8 cellular contexts compared by ENCODE assay signal in the genomic region with DNA sequence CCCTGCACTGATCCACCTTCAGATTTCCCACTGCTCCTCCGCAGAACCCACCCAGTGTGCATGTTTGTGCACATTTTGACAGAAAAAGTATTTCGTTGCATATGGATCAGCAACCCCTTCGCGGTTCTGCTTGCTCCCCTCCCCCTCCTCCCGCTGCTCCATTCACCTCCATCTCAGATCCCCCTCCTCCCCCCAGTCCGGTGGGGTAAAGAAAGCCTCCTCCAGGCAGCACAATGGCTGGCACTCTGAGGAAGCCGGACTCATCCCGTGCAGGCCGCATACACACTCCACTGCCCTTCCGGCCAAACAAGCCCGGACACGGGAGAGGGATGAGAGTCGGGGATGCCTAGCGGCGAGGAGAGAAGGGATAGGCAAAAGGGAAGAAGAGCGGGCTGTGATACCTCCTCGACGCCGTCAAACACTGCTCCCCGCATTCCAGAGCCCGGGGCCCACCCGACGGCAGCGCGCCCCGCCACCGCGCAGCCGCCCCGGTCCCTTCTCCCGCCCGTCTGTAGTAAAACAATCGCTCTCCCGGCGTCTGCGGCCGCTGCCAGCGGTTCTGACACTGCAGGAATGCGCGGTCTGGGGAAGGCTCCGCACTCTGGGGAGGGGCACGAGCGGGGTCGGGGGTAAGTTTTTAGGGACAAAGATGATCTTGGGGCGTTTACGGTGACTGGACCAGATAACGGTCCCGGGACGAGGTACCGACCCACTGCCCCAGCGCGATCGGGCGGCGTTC. TPM values are rescaled to one million over a fixed set of nuclear protein-coding genes. Genes with fewer than 3 reads are reported as not detected.
A peak's percentile ranks its signal among the peaks of the same experiment; 100 is the strongest.
DNase-seq lines count a peak whose midpoint lies in the region; ATAC-seq and TF ChIP-seq lines count a peak whose summit lies in the region.

No MANE protein-coding gene starts in this region.

- H3K36me3 ChIP-seq in ascending aorta (no peaks in the 10 kb centered on the region), parathyroid adenoma (ENCODE audit: control insufficient read depth, insufficient read depth, low read length) (no peaks in the 10 kb centered on the region)

- H3K4me2 ChIP-seq in parathyroid adenoma (ENCODE audit: low read length), result peak overlapping the region; percentile 65

- ATAC-seq in HG03521 (IDR thresholded peaks at IDR 0.05; ENCODE audit: unreplicated experiment) (peak; percentile 10), left ventricle myocardium superior (peak; percentile 75), GM19328 (IDR thresholded peaks at IDR 0.05; ENCODE audit: unreplicated experiment) (no peak), HG03460 (IDR thresholded peaks at IDR 0.05; ENCODE audit: unreplicated experiment) (no peak), HG03571 (IDR thresholded peaks at IDR 0.05; ENCODE audit: unreplicated experiment) (no peak)

- H3K9me3 ChIP-seq in ascending aorta (no peaks in the 10 kb centered on the region), parathyroid adenoma (ENCODE audit: control insufficient read depth, low read length) (no peaks in the 10 kb centered on the region)

- TF ChIP-seq CTCF in ascending aorta (IDR thresholded peaks at IDR 0.05) (no peak), parathyroid adenoma (IDR thresholded peaks at IDR 0.05) (no peak)

- H3K4me3 ChIP-seq in ascending aorta (peak overlapping the region; percentile 63 to 98), parathyroid adenoma (ENCODE audit: low read depth, low read length) (peak overlapping the region; percentile 50)

- H3K4me1 ChIP-seq in ascending aorta (peaks cover 7 to 8% of the 10 kb centered on the region in 2 donors), parathyroid adenoma (no peaks in the 10 kb centered on the region)

- H3K79me2 ChIP-seq in parathyroid adenoma, result no peaks in the 10 kb centered on the region

- H2AFZ ChIP-seq in parathyroid adenoma, result peak overlapping the region; percentile 86

- H3K27ac ChIP-seq in ascending aorta (peak overlapping the region; percentile 80 to 96), parathyroid adenoma (no peak overlapping the region)

- DNase-seq in GM03348 (ENCODE audit: low spot score), result peak; percentile 71
- DNase-seq in ascending aorta (ENCODE audit: low spot score in 2 of 2), result peak in 1 of 2 donors; percentile 72
- DNase-seq in left ventricle myocardium superior, result peak; percentile 55

- H3K9ac ChIP-seq in parathyroid adenoma, result no peak overlapping the region

- no peaks in the 10 kb centered on the region for H3K27me3 ChIP-seq in ascending aorta
- H3K27me3 ChIP-seq in parathyroid adenoma (ENCODE audit: control insufficient read depth, insufficient read depth, low read length), result no peaks in the 10 kb centered on the region

- intact Hi-C loops in ascending aorta (cut with DNase I) (loop anchor here (1.0 to 10.0 kb wide), 4 partner anchors 97 to 390 kb away; partner anchors contain the start of genes HYLS1, PKNOX2, STT3A and TMEM218), left ventricle myocardium superior (cut with micrococcal nuclease) (no loop called here)

RNA-seq across cellular contexts. Expression of gene FEZ1, which starts 0.9 kb away (rescaled TPM):
- 58.4 TPM for total RNA-seq in ascending aorta
- total RNA-seq in left ventricle myocardium superior, result 49.9 TPM

Comparison
In these comparisons a context has a peak if more than half of its experiments do, and no peak if none do; other contexts are left out.
1. ATAC-seq: peak in HG03521 (single experiment) and left ventricle myocardium superior (single experiment); none in GM19328 (single experiment), HG03460 (single experiment) and HG03571 (single experiment).